In the genomic region with DNA sequence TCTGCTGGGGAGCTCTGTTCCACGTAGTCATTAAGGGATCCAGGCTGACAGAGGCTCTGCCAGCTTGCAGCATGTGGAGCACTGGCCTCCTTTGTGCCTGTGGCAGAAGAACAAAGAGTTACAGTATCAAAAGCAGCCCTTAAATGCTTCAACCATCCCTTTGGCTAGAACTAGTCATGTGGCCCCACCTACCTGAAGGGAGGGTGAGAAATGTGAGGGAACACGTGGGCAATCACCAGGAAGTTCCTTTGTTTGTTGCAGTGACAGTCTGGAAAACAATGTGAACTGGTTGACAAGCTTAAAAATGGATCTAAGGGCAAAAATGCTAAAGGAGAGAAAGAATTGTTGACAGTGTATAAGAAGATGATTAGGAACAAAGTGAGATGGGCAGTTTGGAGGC, we compare ENCODE assay signal across 20 cellular contexts.
A peak's percentile ranks its signal among the peaks of the same experiment; 100 is the strongest.
DNase-seq lines count a peak whose midpoint lies in the region; ATAC-seq and TF ChIP-seq lines count a peak whose summit lies in the region.
"Had no signal": no experiment of that assay in that cellular context is flagged by ENCODE, and none has a peak within 500 bp of the region (broad histone marks: within the 10 kb centered on the region; RNA-seq: fewer than 3 reads in every experiment).

No MANE protein-coding gene starts in this region.

- TF ChIP-seq EP300 in gastroesophageal sphincter (IDR thresholded peaks at IDR 0.05): no peak

- ATAC-seq in gastroesophageal sphincter (no peak), heart right ventricle (no peak)
- ATAC-seq: HCT116 had no signal

- H3K4me3 ChIP-seq in testis (no peak overlapping the region), gastroesophageal sphincter (no peak overlapping the region), heart right ventricle (no peak overlapping the region)

- intact Hi-C loops in testis (cut with DNase I; ENCODE audit: low total_unique reads) (no loop called here), heart right ventricle (cut with DNase I) (no loop called here)

- 44 to 71% methylated on average over 2 of the region's 2 CpGs for WGBS in testis, 2 donors
- WGBS in gastroesophageal sphincter (ENCODE audit: low coverage in 1 of 2), 2 donors: 56 to 60% methylated on average over 1 to 2 of the region's 2 CpGs
- 59 to 61% methylated on average over 2 of the region's 2 CpGs for WGBS in heart right ventricle, 2 donors

- no peaks in the 10 kb centered on the region for H3K9me3 ChIP-seq in testis
- H3K9me3 ChIP-seq in gastroesophageal sphincter: peaks cover 0 to 16% (median 0%) of the 10 kb centered on the region in 3 donors
- H3K9me3 ChIP-seq in heart right ventricle: peaks cover 0 to 14% (median 0%) of the 10 kb centered on the region in 11 donors

- TF ChIP-seq CTCF in testis (IDR thresholded peaks at IDR 0.05) (no peak), gastroesophageal sphincter (IDR thresholded peaks at IDR 0.05) (no peak), heart right ventricle (IDR thresholded peaks at IDR 0.05) (no peak)

- H3K27me3 ChIP-seq in testis (no peaks in the 10 kb centered on the region), gastroesophageal sphincter (no peaks in the 10 kb centered on the region), heart right ventricle (no peaks in the 10 kb centered on the region)

- DNase-seq in DMS53 (lab: John Stamatoyannopoulos, UW) (peak; percentile 10), DMS53 treated with DMSO at 0.1 percent for 48 hours (lab: John Stamatoyannopoulos, UW; ENCODE audit: unreplicated experiment) (no peak), dermis blood vessel endothelial cell (peak; percentile 47), foreskin melanocyte (peak; percentile 7), testis (peak; percentile 53), NCI-H1436 (lab: John Stamatoyannopoulos, UW) (no peak), heart right ventricle (no peak)
- DNase-seq: DND-41, GOT3, KG1, NCI-H1105 treated with DMSO at 0.1 percent for 48 hours, NCI-H1694 treated with DMSO at 0.1 percent for 48 hours, NCI-H2227 treated with DMSO at 0.1 percent for 48 hours, NCI-H510A treated with DMSO at 0.1 percent for 48 hours, NCI-H82, OCI-M1, Right ventricle myocardium superior had no signal

- H3K36me3 ChIP-seq in testis (ENCODE audit: low read depth, missing control alignments) (no peaks in the 10 kb centered on the region), gastroesophageal sphincter (no peaks in the 10 kb centered on the region), heart right ventricle (no peaks in the 10 kb centered on the region)

- TF ChIP-seq POLR2A in testis (IDR thresholded peaks at IDR 0.05) (no peak), gastroesophageal sphincter (IDR thresholded peaks at IDR 0.05) (no peak)

- no peak overlapping the region for H3K27ac ChIP-seq in testis
- H3K27ac ChIP-seq in gastroesophageal sphincter: no peak overlapping the region
- H3K27ac ChIP-seq in heart right ventricle: no peak overlapping the region
- H3K27ac ChIP-seq: 22Rv1 had no signal

- H3K4me1 ChIP-seq in testis: no peaks in the 10 kb centered on the region
- no peaks in the 10 kb centered on the region for H3K4me1 ChIP-seq in gastroesophageal sphincter
- H3K4me1 ChIP-seq in heart right ventricle: no peaks in the 10 kb centered on the region

Comparison
In these comparisons a context has a peak if more than half of its experiments do, and no peak if none do; other contexts are left out.
1. DNase-seq: peak in DMS53 (single experiment), dermis blood vessel endothelial cell (single experiment), foreskin melanocyte (single experiment) and testis (single experiment); none in DMS53 treated with DMSO at 0.1 percent for 48 hours (single experiment), NCI-H1436 (single experiment) and heart right ventricle (0 of 2).